In genomic region chr20:36861875-36862801, GRCh38 we compare ENCODE assay signal across 8 cellular contexts. TPM values are rescaled to one million over a fixed set of nuclear protein-coding genes. Genes with fewer than 3 reads are reported as not detected.
A peak's percentile ranks its signal among the peaks of the same experiment; 100 is the strongest.
DNase-seq lines count a peak whose midpoint lies in the region; ATAC-seq and TF ChIP-seq lines count a peak whose summit lies in the region.

No MANE protein-coding gene starts in this region.

- peaks cover 10% of the 10 kb centered on the region for H3K4me1 Mint-ChIP-seq in activated naive CD8-positive, alpha-beta T cell treated with anti-CD3 and anti-CD28 coated beads, Interleukin-2, amount 10 ng/mL, durations not matched to agents 7 days and 5 days

- H3K9me3 Mint-ChIP-seq in activated naive CD8-positive, alpha-beta T cell treated with anti-CD3 and anti-CD28 coated beads, Interleukin-2, amount 10 ng/mL, durations not matched to agents 7 days and 5 days: no peaks in the 10 kb centered on the region

- ATAC-seq in activated naive CD8-positive, alpha-beta T cell treated with anti-CD3 and anti-CD28 coated beads, Interleukin-2, amount 10 ng/mL, durations not matched to agents 7 days and 5 days (ENCODE audit: low read depth): no peak
- ATAC-seq in Right ventricle myocardium inferior: peak; percentile 63
- ATAC-seq in omental fat pad (ENCODE audit: low FRiP score): peak; percentile 65

- CTCF ChIA-PET in HEK293T (lab: Yijun Ruan, JAX): interaction anchor here (1.1 to 1.6 kb wide), 2 partner anchors 20 to 88 kb away, joined by 3 to 5 read pairs; partner anchors contain the start of gene DSN1

- H3K27ac Mint-ChIP-seq in activated naive CD8-positive, alpha-beta T cell treated with anti-CD3 and anti-CD28 coated beads, Interleukin-2, amount 10 ng/mL, durations not matched to agents 7 days and 5 days: no peak overlapping the region

- peaks cover 25% of the 10 kb centered on the region for H3K27me3 Mint-ChIP-seq in activated naive CD8-positive, alpha-beta T cell treated with anti-CD3 and anti-CD28 coated beads, Interleukin-2, amount 10 ng/mL, durations not matched to agents 7 days and 5 days

- no peaks in the 10 kb centered on the region for H3K36me3 Mint-ChIP-seq in activated naive CD8-positive, alpha-beta T cell treated with anti-CD3 and anti-CD28 coated beads, Interleukin-2, amount 10 ng/mL, durations not matched to agents 7 days and 5 days

- POLR2A ChIA-PET in activated naive CD8-positive, alpha-beta T cell treated with anti-CD3 and anti-CD28 coated beads, Interleukin-2, amount 10 ng/mL, durations not matched to agents 7 days and 5 days (lab: Charles Lee): interaction anchor here (2.2 kb wide), 1 partner anchor 27 kb away, joined by 12 read pairs; no protein-coding TSS in a partner anchor
- POLR2A ChIA-PET in HEK293T (lab: Yijun Ruan, JAX): interaction anchor here (1.5 to 1.8 kb wide), 3 partner anchors 15 to 29 kb away, joined by 4 to 6 read pairs (median 5); no protein-coding TSS in a partner anchor

- TF ChIP-seq CTCF in omental fat pad (IDR thresholded peaks at IDR 0.05): no peak

- intact Hi-C loops in Right ventricle myocardium inferior (cut with DNase I): loop anchor here (2.0 to 10.0 kb wide), 4 partner anchors 31 to 257 kb away; partner anchors contain the start of gene RAB5IF

- DNase-seq in NCI-H1417 (lab: John Stamatoyannopoulos, UW) (peak; percentile 39 to 71 (median 58)), NCI-H1417 treated with DMSO at 0.1 percent for 48 hours (lab: John Stamatoyannopoulos, UW) (no peak), NCI-H2029 treated with DMSO at 0.1 percent for 48 hours (lab: John Stamatoyannopoulos, UW) (peak; percentile 80), Right ventricle myocardium inferior (ENCODE audit: missing footprints) (peak; percentile 90), omental fat pad (ENCODE audit: low spot score) (peak; percentile 58), HEK293T (ENCODE audit: extremely low spot score) (no peak)
- no peak for DNase-seq in activated naive CD8-positive, alpha-beta T cell treated with anti-CD3 and anti-CD28 coated beads, Interleukin-2, amount 10 ng/mL, durations not matched to agents 7 days and 5 days
- DNase-seq in stimulated activated naive CD4-positive, alpha-beta T cell treated with Interleukin-2 at 50 U/mL for 16 hours (lab: John Stamatoyannopoulos, UW): no peak

- H3K4me3 Mint-ChIP-seq in activated naive CD8-positive, alpha-beta T cell treated with anti-CD3 and anti-CD28 coated beads, Interleukin-2, amount 10 ng/mL, durations not matched to agents 7 days and 5 days: peak overlapping the region; percentile 36

TF ChIP-seq in HEK293T, 16 proteins besides CTCF, POLR2A, EP300 and RAD21:
- no peak for TF ChIP-seq FOXM1 (IDR thresholded peaks at IDR 0.05; ENCODE audit: borderline replicate concordance)

RNA-seq across cellular contexts. Expression of gene TLDC2, which starts 13.8 kb away (rescaled TPM):
- total RNA-seq in activated naive CD8-positive, alpha-beta T cell treated with anti-CD3 and anti-CD28 coated beads, Interleukin-2, amount 10 ng/mL, durations not matched to agents 7 days and 5 days: not detected
- not detected for total RNA-seq in Right ventricle myocardium inferior
- total RNA-seq in omental fat pad: under 1 TPM in 1 of 4 donors, not detected in 3; 0.63 TPM

Comparison
In these comparisons a context has a peak if more than half of its experiments do, and no peak if none do; other contexts are left out.
1. DNase-seq: peak in NCI-H1417 (3 of 3), NCI-H2029 treated with DMSO at 0.1 percent for 48 hours (single experiment), Right ventricle myocardium inferior (single experiment) and omental fat pad (single experiment); none in NCI-H1417 treated with DMSO at 0.1 percent for 48 hours (single experiment), activated naive CD8-positive, alpha-beta T cell treated with anti-CD3 and anti-CD28 coated beads, Interleukin-2, amount 10 ng/mL, durations not matched to agents 7 days and 5 days (single experiment), HEK293T (single experiment) and stimulated activated naive CD4-positive, alpha-beta T cell treated with Interleukin-2 at 50 U/mL for 16 hours (single experiment).